33 cellular contexts compared by ENCODE assay signal in genomic region chr4:80498725-80499124, GRCh38.
"Had no signal": no experiment of that assay in that cellular context is flagged by ENCODE, and none has a peak within 500 bp of the region (broad histone marks: within the 10 kb centered on the region; RNA-seq: fewer than 3 reads in every experiment).

No MANE protein-coding gene starts in this region.

- H3K36me3 ChIP-seq: ascending aorta, breast epithelium, cardiac muscle cell, heart left ventricle, WERI-Rb-1 had no signal

- H3K27me3 Mint-ChIP-seq: activated B cell treated with CpG ODN at 0.5 μM for 24 hours; activated CD8-positive, alpha-beta T cell treated with anti-CD3 and anti-CD28 coated beads for 36 hours; activated naive CD8-positive, alpha-beta T cell treated with anti-CD3 and anti-CD28 coated beads, Interleukin-2, amount 10 ng/mL, durations not matched to agents 7 days and 5 days; activated T-helper 17 cell treated with anti-CD3 and anti-CD28 coated beads, Interleukin-2, amount 50 U/mL, for 72 hours; brain; dendritic cell treated with granulocyte-macrophage colony-stimulating factor and Interleukin-4, amounts not matched to agents 40 ng/mL and 50 ng/mL, for 4 days; T-helper 17 cell had no signal

- H3K9me3 Mint-ChIP-seq: dendritic cell treated with granulocyte-macrophage colony-stimulating factor and Interleukin-4, amounts not matched to agents 40 ng/mL and 50 ng/mL, for 4 days had no signal

- H3K4me3 Mint-ChIP-seq: activated B cell treated with CpG ODN at 0.5 μM for 24 hours; activated CD8-positive, alpha-beta T cell treated with anti-CD3 and anti-CD28 coated beads for 36 hours; activated naive CD8-positive, alpha-beta T cell treated with anti-CD3 and anti-CD28 coated beads, Interleukin-2, amount 10 ng/mL, durations not matched to agents 7 days and 5 days; activated T-cell treated with anti-CD3 and anti-CD28 coated beads, Interleukin-2, amount 50 U/mL, for 4 hours; activated T-helper 17 cell treated with anti-CD3 and anti-CD28 coated beads, Interleukin-2, amount 50 U/mL, for 72 hours; brain; dendritic cell treated with granulocyte-macrophage colony-stimulating factor and Interleukin-4, amounts not matched to agents 40 ng/mL and 50 ng/mL, for 4 days; endodermal cell; T-helper 17 cell; T-helper 2 cell treated with Interferon-gamma antibody and Interleukin-4, amounts not matched to agents 5 μg/mL and 100 μg/mL, for 36 hours had no signal

- FAIRE-seq: frontal cortex had no signal

- H3K4me3 ChIP-seq: ascending aorta, breast epithelium, cardiac muscle cell, coronary artery, dorsolateral prefrontal cortex, heart left ventricle had no signal

- H3K27ac Mint-ChIP-seq: activated B cell treated with CpG ODN at 0.5 μM for 24 hours; activated CD8-positive, alpha-beta T cell treated with anti-CD3 and anti-CD28 coated beads for 36 hours; activated naive CD4-positive, alpha-beta T cell treated with anti-CD3 and anti-CD28 coated beads, Interleukin-2, amount 50 U/mL, for 72 hours; activated naive CD8-positive, alpha-beta T cell treated with anti-CD3 and anti-CD28 coated beads, Interleukin-2, amount 10 ng/mL, durations not matched to agents 7 days and 5 days; activated T-helper 17 cell treated with anti-CD3 and anti-CD28 coated beads, Interleukin-2, amount 50 U/mL, for 72 hours; brain; dendritic cell treated with granulocyte-macrophage colony-stimulating factor and Interleukin-4, amounts not matched to agents 40 ng/mL and 50 ng/mL, for 4 days; endodermal cell; T-helper 17 cell; T-helper 2 cell treated with Interferon-gamma antibody and Interleukin-4, amounts not matched to agents 5 μg/mL and 100 μg/mL, for 36 hours had no signal

- H3K4me1 ChIP-seq: ascending aorta, breast epithelium had no signal

- ATAC-seq: activated CD4-positive, CD25-positive, alpha-beta regulatory T cell treated with anti-CD3 and anti-CD28 coated beads, Interleukin-2, amount 50 U/mL, for 24 hours; activated CD8-positive, alpha-beta T cell treated with anti-CD3 and anti-CD28 coated beads for 36 hours; activated naive CD4-positive, alpha-beta T cell treated with anti-CD3 and anti-CD28 coated beads, Interleukin-2, amount 50 U/mL, for 72 hours; activated T-cell treated with anti-CD3 and anti-CD28 coated beads, Interleukin-2, amount 50 U/mL, for 4 hours; activated T-helper 17 cell treated with anti-CD3 and anti-CD28 coated beads, Interleukin-2, amount 50 U/mL, for 72 hours; esophagus mucosa; heart left ventricle; T-helper 17 cell had no signal

- H3K27ac ChIP-seq: ascending aorta, breast epithelium, cardiac muscle cell, coronary artery, dorsolateral prefrontal cortex, heart left ventricle, WERI-Rb-1 had no signal

- H3K4me1 Mint-ChIP-seq: brain, endodermal cell had no signal

- DNase-seq: activated B cell treated with CpG ODN at 0.5 μM for 24 hours; activated CD4-positive, alpha-beta T cell treated with anti-CD3 and anti-CD28 coated beads for 48 hours; activated CD4-positive, alpha-beta T cell treated with anti-CD3 and anti-CD28 coated beads, Interleukin-2, amount 50 U/mL, for 1 hour; activated CD4-positive, alpha-beta T cell treated with anti-CD3 and anti-CD28 coated beads, Interleukin-2, amount 50 U/mL, for 48 hours; activated CD8-positive, alpha-beta memory T cell treated with anti-CD3 and anti-CD28 coated beads for 24 hours; activated CD8-positive, alpha-beta T cell treated with anti-CD3 and anti-CD28 coated beads for 36 hours; activated effector memory CD4-positive, alpha-beta T cell treated with Interleukin-2 at 50 U/mL for 16 hours; activated gamma-delta T cell treated with Interleukin-2 at 50 U/mL for 16 hours; activated naive CD4-positive, alpha-beta T cell treated with Interleukin-2 at 50 U/mL for 16 hours; activated naive CD8-positive, alpha-beta T cell treated with anti-CD3 and anti-CD28 coated beads, Interleukin-2, amount 10 ng/mL, durations not matched to agents 7 days and 5 days; activated T-cell treated with anti-CD3 and anti-CD28 coated beads, Interleukin-2, amount 50 U/mL, for 4 hours; central memory CD4-positive, alpha-beta T cell; dorsolateral prefrontal cortex; effector memory CD4-positive, alpha-beta T cell; endodermal cell; foreskin fibroblast; glutamatergic neuron; heart left ventricle; T-helper 17 cell; T1000; WERI-Rb-1 had no signal

- H3K9me3 ChIP-seq: ascending aorta had no signal

- H3K36me3 Mint-ChIP-seq: brain had no signal

- H3K27me3 ChIP-seq: ascending aorta, breast epithelium, cardiac muscle cell, heart left ventricle had no signal
